Comparison of ENCODE assay signal across 8 cellular contexts in the genomic region with DNA sequence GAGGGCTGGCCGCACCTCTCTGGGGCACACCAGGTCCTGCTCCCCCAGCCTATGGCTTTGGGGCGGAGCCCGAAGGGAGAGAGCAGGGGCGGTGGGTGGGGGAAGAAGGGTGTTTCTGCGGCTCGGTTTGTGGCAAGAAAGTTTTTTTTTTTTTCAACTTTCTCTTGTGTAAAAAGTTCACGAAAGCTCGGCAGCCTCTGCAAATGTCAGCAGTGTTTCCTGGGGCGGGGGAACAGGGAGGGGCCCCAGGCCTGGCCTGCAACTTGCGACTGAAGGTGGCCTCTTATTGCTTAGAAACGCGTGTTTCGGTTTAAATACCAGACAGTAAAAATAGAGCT.
DNase-seq lines count a peak whose midpoint lies in the region; ATAC-seq and TF ChIP-seq lines count a peak whose summit lies in the region.
"Not testable (repeated sequence)": the region's sequence is repeated elsewhere in the genome, so short reads cannot be mapped to it uniquely, and the experiment has no call there.

No MANE protein-coding gene starts in this region.

- not testable (repeated sequence) for H3K36me3 ChIP-seq in CD4-positive, CD25-positive, alpha-beta regulatory T cell (ENCODE audit: control insufficient read depth, insufficient read depth, low read length)

- H3K27me3 Mint-ChIP-seq in CD4-positive, CD25-positive, alpha-beta regulatory T cell; activated CD4-positive, alpha-beta T cell treated with anti-CD3 and anti-CD28 coated beads, Interleukin-2, amount 10 ng/mL, durations not matched to agents 7 days and 5 days; central memory CD8-positive, alpha-beta T cell; stimulated activated memory B cell treated with anti-CD40 and anti-IgM and Interleukin-4, amounts not matched to agents 10 μg/mL and 1 μg/mL and 100 μg/mL, for 72 hours: not testable (repeated sequence)

- CTCF ChIA-PET in activated CD4-positive, alpha-beta T cell treated with anti-CD3 and anti-CD28 coated beads, Interleukin-2, amount 10 ng/mL, durations not matched to agents 7 days and 5 days (lab: Charles Lee) = not testable (repeated sequence)

- H3K27ac Mint-ChIP-seq in CD4-positive, CD25-positive, alpha-beta regulatory T cell; activated CD4-positive, alpha-beta T cell treated with anti-CD3 and anti-CD28 coated beads, Interleukin-2, amount 10 ng/mL, durations not matched to agents 7 days and 5 days; central memory CD8-positive, alpha-beta T cell (ENCODE audit: low read depth); stimulated activated memory B cell treated with anti-CD40 and anti-IgM and Interleukin-4, amounts not matched to agents 10 μg/mL and 1 μg/mL and 100 μg/mL, for 72 hours: not testable (repeated sequence)

- not testable (repeated sequence) for TF ChIP-seq CTCF in GM20000 (IDR thresholded peaks at IDR 0.05; ENCODE audit: extremely low read depth, missing control alignments)

- peak in 2 of 3 donors; percentile 10 to 24 for DNase-seq in CD4-positive, CD25-positive, alpha-beta regulatory T cell
- DNase-seq in GM20000 (ENCODE audit: low spot score) (peak; percentile 0), RPMI8226 (peak; percentile 59), posterior vena cava (ENCODE audit: low spot score) (peak; percentile 56)
- DNase-seq in activated CD4-positive, alpha-beta T cell treated with anti-CD3 and anti-CD28 coated beads, Interleukin-2, amount 10 ng/mL, durations not matched to agents 7 days and 5 days = peak; percentile 6
- DNase-seq in activated naive CD4-positive, alpha-beta T cell treated with Interleukin-2 at 50 U/mL for 16 hours = peak; percentile 4
- DNase-seq in central memory CD8-positive, alpha-beta T cell (ENCODE audit: low spot score in 2 of 2) = not testable (repeated sequence)

- not testable (repeated sequence) for H3K9me3 ChIP-seq in CD4-positive, CD25-positive, alpha-beta regulatory T cell (ENCODE audit: control insufficient read depth in 2 of 2, low read length in 2 of 2)

- intact Hi-C loops in posterior vena cava (cut with DNase I) = not testable (repeated sequence)

- H3K4me1 ChIP-seq in CD4-positive, CD25-positive, alpha-beta regulatory T cell (ENCODE audit: control insufficient read depth, insufficient read depth, low read length, poor library complexity, severe bottlenecking) = not testable (repeated sequence)

- H3K4me3 ChIP-seq in CD4-positive, CD25-positive, alpha-beta regulatory T cell (ENCODE audit: low read depth, low read length) = not testable (repeated sequence)

- H3K27me3 ChIP-seq in CD4-positive, CD25-positive, alpha-beta regulatory T cell (ENCODE audit: control insufficient read depth, insufficient read depth, low read length) = not testable (repeated sequence)

- POLR2A ChIA-PET in activated CD4-positive, alpha-beta T cell treated with anti-CD3 and anti-CD28 coated beads, Interleukin-2, amount 10 ng/mL, durations not matched to agents 7 days and 5 days (lab: Charles Lee) = not testable (repeated sequence)

- H3K4me1 Mint-ChIP-seq in CD4-positive, CD25-positive, alpha-beta regulatory T cell; activated CD4-positive, alpha-beta T cell treated with anti-CD3 and anti-CD28 coated beads, Interleukin-2, amount 10 ng/mL, durations not matched to agents 7 days and 5 days; central memory CD8-positive, alpha-beta T cell; stimulated activated memory B cell treated with anti-CD40 and anti-IgM and Interleukin-4, amounts not matched to agents 10 μg/mL and 1 μg/mL and 100 μg/mL, for 72 hours: not testable (repeated sequence)

- ATAC-seq in CD4-positive, CD25-positive, alpha-beta regulatory T cell (ENCODE audit: low read depth in 2 of 2) = peak in 1 of 2 donors; percentile 48
- peak; percentile 29 for ATAC-seq in central memory CD8-positive, alpha-beta T cell (replicated peaks; ENCODE audit: extremely low read depth, poor library complexity, severe bottlenecking)
- peak; percentile 60 for ATAC-seq in stimulated activated memory B cell treated with anti-CD40 and anti-IgM and Interleukin-4, amounts not matched to agents 10 μg/mL and 1 μg/mL and 100 μg/mL, for 72 hours

- not testable (repeated sequence) for H3K4me3 Mint-ChIP-seq in CD4-positive, CD25-positive, alpha-beta regulatory T cell; activated CD4-positive, alpha-beta T cell treated with anti-CD3 and anti-CD28 coated beads, Interleukin-2, amount 10 ng/mL, durations not matched to agents 7 days and 5 days; central memory CD8-positive, alpha-beta T cell; stimulated activated memory B cell treated with anti-CD40 and anti-IgM and Interleukin-4, amounts not matched to agents 10 μg/mL and 1 μg/mL and 100 μg/mL, for 72 hours

- H3K9me3 Mint-ChIP-seq in CD4-positive, CD25-positive, alpha-beta regulatory T cell; activated CD4-positive, alpha-beta T cell treated with anti-CD3 and anti-CD28 coated beads, Interleukin-2, amount 10 ng/mL, durations not matched to agents 7 days and 5 days; central memory CD8-positive, alpha-beta T cell; stimulated activated memory B cell treated with anti-CD40 and anti-IgM and Interleukin-4, amounts not matched to agents 10 μg/mL and 1 μg/mL and 100 μg/mL, for 72 hours: not testable (repeated sequence)

- H3K36me3 Mint-ChIP-seq in CD4-positive, CD25-positive, alpha-beta regulatory T cell; activated CD4-positive, alpha-beta T cell treated with anti-CD3 and anti-CD28 coated beads, Interleukin-2, amount 10 ng/mL, durations not matched to agents 7 days and 5 days (ENCODE audit: low read depth); central memory CD8-positive, alpha-beta T cell (ENCODE audit: insufficient read depth); stimulated activated memory B cell treated with anti-CD40 and anti-IgM and Interleukin-4, amounts not matched to agents 10 μg/mL and 1 μg/mL and 100 μg/mL, for 72 hours: not testable (repeated sequence)

- not testable (repeated sequence) for H3K27ac ChIP-seq in CD4-positive, CD25-positive, alpha-beta regulatory T cell (ENCODE audit: insufficient read depth, low read length, poor library complexity, severe bottlenecking)
